9 cellular contexts compared by ENCODE assay signal in genomic region chr12:1811281-1811947, GRCh38. TPM values are rescaled to one million over a fixed set of nuclear protein-coding genes. Genes with fewer than 3 reads are reported as not detected.
DNase-seq lines count a peak whose midpoint lies in the region; ATAC-seq and TF ChIP-seq lines count a peak whose summit lies in the region.
"Had no signal": no experiment of that assay in that cellular context is flagged by ENCODE, and none has a peak within 500 bp of the region (broad histone marks: within the 10 kb centered on the region; RNA-seq: fewer than 3 reads in every experiment).

No MANE protein-coding gene starts in this region.

- peak overlapping the region; percentile 46 for H3K4me3 Mint-ChIP-seq in activated naive CD4-positive, alpha-beta T cell treated with anti-CD3 and anti-CD28 coated beads for 36 hours

- peak overlapping the region; percentile 46 for H3K27ac Mint-ChIP-seq in activated naive CD4-positive, alpha-beta T cell treated with anti-CD3 and anti-CD28 coated beads for 36 hours

- H3K4me3 ChIP-seq in lower lobe of right lung, result peak overlapping the region; percentile 14

- H3K36me3 ChIP-seq in lower lobe of right lung, result no peaks in the 10 kb centered on the region

- CTCF ChIA-PET in activated naive CD4-positive, alpha-beta T cell treated with anti-CD3 and anti-CD28 coated beads for 36 hours (lab: Charles Lee), result interaction anchor here (0.6 to 1.3 kb wide), 2 partner anchors 128 kb away, joined by 3 to 5 read pairs; no protein-coding TSS in a partner anchor

- intact Hi-C loops in activated naive CD4-positive, alpha-beta T cell treated with anti-CD3 and anti-CD28 coated beads for 36 hours (cut with micrococcal nuclease), result no loop called here
- intact Hi-C loops in lower lobe of right lung (cut with DNase I), result loop anchor here (10.0 kb wide), 1 partner anchor 113 kb away; no protein-coding TSS in a partner anchor

- ATAC-seq in lower lobe of right lung, result peak; percentile 6 to 50
- no peak for ATAC-seq in HG02884 (IDR thresholded peaks at IDR 0.05; ENCODE audit: unreplicated experiment)

- H3K36me3 Mint-ChIP-seq in activated naive CD4-positive, alpha-beta T cell treated with anti-CD3 and anti-CD28 coated beads for 36 hours (ENCODE audit: low read depth), result no peaks in the 10 kb centered on the region

- peaks cover 5% of the 10 kb centered on the region for H3K4me1 Mint-ChIP-seq in activated naive CD4-positive, alpha-beta T cell treated with anti-CD3 and anti-CD28 coated beads for 36 hours (ENCODE audit: low read depth)

- peaks cover 6% of the 10 kb centered on the region for H3K4me1 ChIP-seq in lower lobe of right lung

- H3K27me3 Mint-ChIP-seq in activated naive CD4-positive, alpha-beta T cell treated with anti-CD3 and anti-CD28 coated beads for 36 hours (ENCODE audit: low read depth), result peaks cover 2% of the 10 kb centered on the region

- no peaks in the 10 kb centered on the region for H3K9me3 ChIP-seq in lower lobe of right lung

- peaks cover under 1% of the 10 kb centered on the region for H3K27me3 ChIP-seq in lower lobe of right lung (ENCODE audit: low read depth)

- peak; percentile 53 for DNase-seq in stimulated activated naive CD4-positive, alpha-beta T cell treated with Interleukin-2 at 50 U/mL for 16 hours (lab: John Stamatoyannopoulos, UW)
- no peak for DNase-seq in stimulated activated naive CD4-positive, alpha-beta T cell (lab: John Stamatoyannopoulos, UW)
- peak; percentile 60 for DNase-seq in activated naive CD4-positive, alpha-beta T cell treated with anti-CD3 and anti-CD28 coated beads for 36 hours
- DNase-seq in lower lobe of right lung, result no peak
- no peak for DNase-seq in medulla oblongata (ENCODE audit: extremely low spot score)
- no peak for DNase-seq in NCI-H1436 (lab: John Stamatoyannopoulos, UW)
- DNase-seq in HuH-7 (ENCODE audit: low spot score), result no peak
- DNase-seq: NCI-H69 had no signal

- no peak for TF ChIP-seq CTCF in lower lobe of right lung (IDR thresholded peaks at IDR 0.05)

- H3K9me3 Mint-ChIP-seq in activated naive CD4-positive, alpha-beta T cell treated with anti-CD3 and anti-CD28 coated beads for 36 hours, result no peaks in the 10 kb centered on the region

- H3K27ac ChIP-seq in lower lobe of right lung, result peak overlapping the region; percentile 53

RNA-seq across cellular contexts. Expression of gene LRTM2, which starts 9.0 kb away (rescaled TPM):
- total RNA-seq in activated naive CD4-positive, alpha-beta T cell treated with anti-CD3 and anti-CD28 coated beads for 36 hours, result not detected
- total RNA-seq in lower lobe of right lung, result not detected

Comparison
In these comparisons a context has a peak if more than half of its experiments do, and no peak if none do; other contexts are left out.
1. DNase-seq: peak in stimulated activated naive CD4-positive, alpha-beta T cell treated with Interleukin-2 at 50 U/mL for 16 hours (single experiment) and activated naive CD4-positive, alpha-beta T cell treated with anti-CD3 and anti-CD28 coated beads for 36 hours (single experiment); none in stimulated activated naive CD4-positive, alpha-beta T cell (0 of 6), lower lobe of right lung (single experiment), medulla oblongata (single experiment), NCI-H1436 (single experiment) and HuH-7 (single experiment).